ENCODE assay signal across 8 cellular contexts in genomic region chr6:49606696-49607390, GRCh38. TPM values are rescaled to one million over a fixed set of nuclear protein-coding genes. Genes with fewer than 3 reads are reported as not detected.
DNase-seq lines count a peak whose midpoint lies in the region; ATAC-seq and TF ChIP-seq lines count a peak whose summit lies in the region.

No MANE protein-coding gene starts in this region.

- no peaks in the 10 kb centered on the region for H3K9me3 ChIP-seq in AG04450 (ENCODE audit: control insufficient read depth, insufficient read depth, low read length)
- H3K9me3 ChIP-seq in HEK293 (ENCODE audit: control insufficient read depth, insufficient read depth, low read depth, low read length), result no peaks in the 10 kb centered on the region
- no peaks in the 10 kb centered on the region for H3K9me3 ChIP-seq in left lung
- no peaks in the 10 kb centered on the region for H3K9me3 ChIP-seq in upper lobe of right lung

- peak; percentile 93 for ATAC-seq in left lung
- ATAC-seq in upper lobe of right lung, result peak; percentile 86

- peak; percentile 74 for DNase-seq in AG04450 (ENCODE audit: low read depth, low spot score)
- DNase-seq in GM12865 (ENCODE audit: low read depth), result peak; percentile 75
- peak; percentile 93 for DNase-seq in LHCN-M2 (ENCODE audit: low read depth)
- DNase-seq in OCI-M1 (lab: John Stamatoyannopoulos, UW), result peak; percentile 92
- peak; percentile 65 for DNase-seq in cerebellar cortex (ENCODE audit: low spot score)
- no peak for DNase-seq in left lung
- no peak for DNase-seq in upper lobe of right lung

- no peaks in the 10 kb centered on the region for H3K4me1 ChIP-seq in HEK293 (ENCODE audit: control insufficient read depth, insufficient read depth, low read length)
- H3K4me1 ChIP-seq in left lung, result no peaks in the 10 kb centered on the region
- H3K4me1 ChIP-seq in upper lobe of right lung, result no peaks in the 10 kb centered on the region

- TF ChIP-seq CTCF in AG04450 (IDR thresholded peaks at IDR 0.05; ENCODE audit: low read depth, low read length), result peak; percentile 89
- peak; percentile 73 for TF ChIP-seq CTCF in GM12865 (IDR thresholded peaks at IDR 0.05; ENCODE audit: insufficient read depth, low read depth, low read length, missing control alignments)
- no peak for TF ChIP-seq CTCF in HEK293 (tag by site-specific recombination; IDR thresholded peaks at IDR 0.05)
- peak; percentile 47 to 82 for TF ChIP-seq CTCF in left lung (IDR thresholded peaks at IDR 0.05)
- peak; percentile 84 for TF ChIP-seq CTCF in upper lobe of right lung (IDR thresholded peaks at IDR 0.05)

- POLR2A ChIA-PET in AG04450 (lab: Yijun Ruan, JAX) (no interaction called here), HEK293 (lab: Yijun Ruan, JAX) (interaction anchor here (0.7 to 1.2 kb wide), 2 partner anchors 56 to 75 kb away, joined by 3 to 4 read pairs; partner anchors contain the start of gene C6orf141)

- no peaks in the 10 kb centered on the region for H3K27me3 ChIP-seq in AG04450 (ENCODE audit: control insufficient read depth, insufficient read depth, low read length)
- H3K27me3 ChIP-seq in left lung, result no peaks in the 10 kb centered on the region
- no peaks in the 10 kb centered on the region for H3K27me3 ChIP-seq in upper lobe of right lung

- H3K27ac ChIP-seq in AG04450 (ENCODE audit: low read depth, low read length) (no peak overlapping the region), HEK293 (ENCODE audit: extremely low read depth, low read depth, low read length) (no peak overlapping the region), left lung (no peak overlapping the region), upper lobe of right lung (no peak overlapping the region)

- no peak overlapping the region for H3K4me3 ChIP-seq in AG04450 (ENCODE audit: low read depth, low read length)
- no peak overlapping the region for H3K4me3 ChIP-seq in GM12865 (ENCODE audit: low read depth, low read length)
- H3K4me3 ChIP-seq in HEK293 (ENCODE audit: low read depth, low read length), result no peak overlapping the region
- no peak overlapping the region for H3K4me3 ChIP-seq in left lung
- H3K4me3 ChIP-seq in upper lobe of right lung, result no peak overlapping the region

- intact Hi-C loops in left lung (cut with DNase I), result no loop called here
- intact Hi-C loops in upper lobe of right lung (cut with DNase I), result no loop called here

- H3K36me3 ChIP-seq in HEK293 (ENCODE audit: control insufficient read depth in 2 of 2, insufficient read depth in 1 of 2, low read length in 2 of 2) (no peaks in the 10 kb centered on the region), left lung (no peaks in the 10 kb centered on the region), upper lobe of right lung (no peaks in the 10 kb centered on the region)

- CTCF ChIA-PET in AG04450 (lab: Charles Lee) (interaction anchor here (0.5 to 7.3 kb wide), 24 partner anchors 9 to 338 kb away, joined by 3 to 283 read pairs (median 4); partner anchors contain the start of gene C6orf141), HEK293 (lab: Yijun Ruan, JAX) (interaction anchor here (0.6 to 9.4 kb wide), 40 partner anchors 11 to 561 kb away, joined by 3 to 234 read pairs (median 4); partner anchors contain the start of genes C6orf141, CENPQ and CRISP3)

TF ChIP-seq in HEK293, 187 proteins besides CTCF, POLR2A, EP300 and RAD21 (continues in another document):
- TF ChIP-seq ZFP37 (tag by site-specific recombination; IDR thresholded peaks at IDR 0.05) (no peak), MYNN (tag by site-specific recombination; IDR thresholded peaks at IDR 0.05; ENCODE audit: borderline replicate concordance) (no peak), TRIM28 (IDR thresholded peaks at IDR 0.05; ENCODE audit: borderline replicate concordance, low read length) (no peak; the same call in 1 of the 2 replicates), ZNF654 (tag by site-specific recombination; IDR thresholded peaks at IDR 0.05; ENCODE audit: low read depth) (peak; percentile 90), REPIN1 (tag by site-specific recombination; IDR thresholded peaks at IDR 0.05; ENCODE audit: low read depth) (no peak), ZNF776 (tag by site-specific recombination; IDR thresholded peaks at IDR 0.05; ENCODE audit: borderline replicate concordance) (no peak), ZNF701 (tag by site-specific recombination; IDR thresholded peaks at IDR 0.05) (no peak), GFI1B (tag by site-specific recombination; IDR thresholded peaks at IDR 0.05) (0 out of 2 replicates have a peak, but pooled peaks have one; percentile 49), SP7 (tag by site-specific recombination; IDR thresholded peaks at IDR 0.05) (peak; percentile 41), ZNF335 (tag by site-specific recombination; conservative IDR thresholded peaks at IDR 0.05) (peak; percentile 61), ZBTB48 (tag by site-specific recombination; IDR thresholded peaks at IDR 0.05) (no peak), ZNF157 (tag by site-specific recombination; IDR thresholded peaks at IDR 0.05) (no peak), ZNF248 (tag by site-specific recombination; IDR thresholded peaks at IDR 0.05) (no peak), SETDB1 (IDR thresholded peaks at IDR 0.05; ENCODE audit: insufficient read length, low read length) (no peak), ZNF391 (tag by site-specific recombination; IDR thresholded peaks at IDR 0.05; ENCODE audit: borderline replicate concordance, low read depth) (no peak), ZNF660 (tag by site-specific recombination; IDR thresholded peaks at IDR 0.05) (peak; percentile 79)
- TF ChIP-seq, protein P1, sequence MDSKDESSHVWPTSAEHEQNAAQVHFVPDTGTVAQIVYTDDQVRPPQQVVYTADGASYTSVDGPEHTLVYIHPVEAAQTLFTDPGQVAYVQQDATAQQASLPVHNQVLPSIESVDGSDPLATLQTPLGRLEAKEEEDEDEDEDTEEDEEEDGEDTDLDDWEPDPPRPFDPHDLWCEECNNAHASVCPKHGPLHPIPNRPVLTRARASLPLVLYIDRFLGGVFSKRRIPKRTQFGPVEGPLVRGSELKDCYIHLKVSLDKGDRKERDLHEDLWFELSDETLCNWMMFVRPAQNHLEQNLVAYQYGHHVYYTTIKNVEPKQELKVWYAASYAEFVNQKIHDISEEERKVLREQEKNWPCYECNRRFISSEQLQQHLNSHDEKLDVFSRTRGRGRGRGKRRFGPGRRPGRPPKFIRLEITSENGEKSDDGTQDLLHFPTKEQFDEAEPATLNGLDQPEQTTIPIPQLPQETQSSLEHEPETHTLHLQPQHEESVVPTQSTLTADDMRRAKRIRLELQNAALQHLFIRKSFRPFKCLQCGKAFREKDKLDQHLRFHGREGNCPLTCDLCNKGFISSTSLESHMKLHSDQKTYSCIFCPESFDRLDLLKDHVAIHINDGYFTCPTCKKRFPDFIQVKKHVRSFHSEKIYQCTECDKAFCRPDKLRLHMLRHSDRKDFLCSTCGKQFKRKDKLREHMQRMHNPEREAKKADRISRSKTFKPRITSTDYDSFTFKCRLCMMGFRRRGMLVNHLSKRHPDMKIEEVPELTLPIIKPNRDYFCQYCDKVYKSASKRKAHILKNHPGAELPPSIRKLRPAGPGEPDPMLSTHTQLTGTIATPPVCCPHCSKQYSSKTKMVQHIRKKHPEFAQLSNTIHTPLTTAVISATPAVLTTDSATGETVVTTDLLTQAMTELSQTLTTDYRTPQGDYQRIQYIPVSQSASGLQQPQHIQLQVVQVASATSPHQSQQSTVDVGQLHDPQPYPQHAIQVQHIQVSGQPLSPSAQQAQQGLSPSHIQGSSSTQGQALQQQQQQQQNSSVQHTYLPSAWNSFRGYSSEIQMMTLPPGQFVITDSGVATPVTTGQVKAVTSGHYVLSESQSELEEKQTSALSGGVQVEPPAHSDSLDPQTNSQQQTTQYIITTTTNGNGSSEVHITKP (tag by site-specific recombination; IDR thresholded peaks at IDR 0.05), result peak; percentile 23; the same call in 1 of the 2 replicates
- TF ChIP-seq, protein P2, sequence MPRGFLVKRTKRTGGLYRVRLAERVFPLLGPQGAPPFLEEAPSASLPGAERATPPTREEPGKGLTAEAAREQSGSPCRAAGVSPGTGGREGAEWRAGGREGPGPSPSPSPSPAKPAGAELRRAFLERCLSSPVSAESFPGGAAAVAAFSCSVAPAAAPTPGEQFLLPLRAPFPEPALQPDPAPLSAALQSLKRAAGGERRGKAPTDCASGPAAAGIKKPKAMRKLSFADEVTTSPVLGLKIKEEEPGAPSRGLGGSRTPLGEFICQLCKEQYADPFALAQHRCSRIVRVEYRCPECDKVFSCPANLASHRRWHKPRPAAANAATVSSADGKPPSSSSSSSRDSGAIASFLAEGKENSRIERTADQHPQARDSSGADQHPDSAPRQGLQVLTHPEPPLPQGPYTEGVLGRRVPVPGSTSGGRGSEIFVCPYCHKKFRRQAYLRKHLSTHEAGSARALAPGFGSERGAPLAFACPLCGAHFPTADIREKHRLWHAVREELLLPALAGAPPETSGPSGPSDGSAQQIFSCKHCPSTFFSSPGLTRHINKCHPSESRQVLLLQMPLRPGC (tag by site-specific recombination; IDR thresholded peaks at IDR 0.05), result peak; percentile 37; the same call in 1 of the 2 replicates
- TF ChIP-seq, protein P3, sequence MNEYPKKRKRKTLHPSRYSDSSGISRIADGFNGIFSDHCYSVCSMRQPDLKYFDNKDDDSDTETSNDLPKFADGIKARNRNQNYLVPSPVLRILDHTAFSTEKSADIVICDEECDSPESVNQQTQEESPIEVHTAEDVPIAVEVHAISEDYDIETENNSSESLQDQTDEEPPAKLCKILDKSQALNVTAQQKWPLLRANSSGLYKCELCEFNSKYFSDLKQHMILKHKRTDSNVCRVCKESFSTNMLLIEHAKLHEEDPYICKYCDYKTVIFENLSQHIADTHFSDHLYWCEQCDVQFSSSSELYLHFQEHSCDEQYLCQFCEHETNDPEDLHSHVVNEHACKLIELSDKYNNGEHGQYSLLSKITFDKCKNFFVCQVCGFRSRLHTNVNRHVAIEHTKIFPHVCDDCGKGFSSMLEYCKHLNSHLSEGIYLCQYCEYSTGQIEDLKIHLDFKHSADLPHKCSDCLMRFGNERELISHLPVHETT (tag by site-specific recombination; IDR thresholded peaks at IDR 0.05), result 0 out of 2 replicates have a peak, but pooled peaks have one; percentile 29

RNA-seq across cellular contexts. Expression of gene RHAG, which starts 29.8 kb away (rescaled TPM):
- polyA plus RNA-seq in AG04450 (2011; rRNA removed), result not detected in 2 replicates
- not detected in 2 replicates for polyA minus RNA-seq in AG04450 (2011; rRNA and poly(A)+ RNA removed)
- total RNA-seq in LHCN-M2 (2014; rRNA removed) (not detected in 2 replicates), left lung (not detected), upper lobe of right lung (not detected)
- not detected for polyA plus RNA-seq in LHCN-M2 (2012)

RNA-seq across cellular contexts. Expression of gene C6orf141, which starts 56.4 kb away (rescaled TPM):
- polyA plus RNA-seq in AG04450 (2011; rRNA removed), result not detected in 2 replicates
- polyA minus RNA-seq in AG04450 (2011; rRNA and poly(A)+ RNA removed), result not detected in 2 replicates
- total RNA-seq in LHCN-M2 (2014; rRNA removed) (4.5 and 6.5 TPM in 2 replicates), left lung (1 to 10 TPM; 7.0 to 10.0 TPM), upper lobe of right lung (2.1 TPM)
- polyA plus RNA-seq in LHCN-M2 (2012), result not detected

Comparison
In these comparisons a context has a peak if more than half of its experiments do, and no peak if none do; other contexts are left out.
1. DNase-seq: peak in AG04450 (single experiment), GM12865 (single experiment), LHCN-M2 (single experiment), OCI-M1 (single experiment) and cerebellar cortex (single experiment); none in left lung (0 of 2) and upper lobe of right lung (single experiment).